23 cellular contexts compared by ENCODE assay signal in genomic region chr10:3954615-3955014, GRCh38.
A peak's percentile ranks its signal among the peaks of the same experiment; 100 is the strongest.
DNase-seq lines count a peak whose midpoint lies in the region; ATAC-seq and TF ChIP-seq lines count a peak whose summit lies in the region.
"Had no signal": no experiment of that assay in that cellular context is flagged by ENCODE, and none has a peak within 500 bp of the region (broad histone marks: within the 10 kb centered on the region; RNA-seq: fewer than 3 reads in every experiment).

No MANE protein-coding gene starts in this region.

- peaks cover 44% of the 10 kb centered on the region for H3K4me1 Mint-ChIP-seq in neural progenitor cell
- H3K4me1 Mint-ChIP-seq in MCF 10A (ENCODE audit: insufficient read depth, unreplicated experiment): no peaks in the 10 kb centered on the region
- H3K4me1 Mint-ChIP-seq: CD14-positive monocyte had no signal

- no peak overlapping the region for H3K4me2 ChIP-seq in neural progenitor cell

- H3K9me3 Mint-ChIP-seq in neural progenitor cell (peaks cover 3% of the 10 kb centered on the region), MCF 10A (ENCODE audit: unreplicated experiment) (no peaks in the 10 kb centered on the region)
- H3K9me3 Mint-ChIP-seq: CD14-positive monocyte had no signal

- no peaks in the 10 kb centered on the region for H3K9me3 ChIP-seq in neural progenitor cell (ENCODE audit: low read depth)
- H3K9me3 ChIP-seq: BE2C had no signal

- no peaks in the 10 kb centered on the region for H4K20me1 ChIP-seq in neural progenitor cell (ENCODE audit: low read depth)

- CTCF ChIA-PET in MCF 10A (lab: Yijun Ruan, JAX): no interaction called here

- DNase-seq in NCI-H1092 treated with DMSO at 0.1 percent for 48 hours (lab: John Stamatoyannopoulos, UW) (peak; percentile 27), NCI-H1092 (lab: John Stamatoyannopoulos, UW) (no peak), NCI-H146 (lab: John Stamatoyannopoulos, UW) (peak; percentile 55), left cardiac atrium (no peak), neural progenitor cell (ENCODE audit: low spot score) (no peak), MCF 10A (ENCODE audit: unreplicated experiment) (no peak), foreskin fibroblast (no peak)
- DNase-seq: 8988T; ACHN; BE2C; Calu3; GM23248; H7; NCI-H1105 treated with DMSO at 0.1 percent for 48 hours; NCI-H1694; NCI-H2171; NCI-H524; NK-92 treated with Interleukin-12 subunit alpha and Interleukin-12 subunit beta, amount 100 ng/mL, for 24 hours; PC-3; SHP77 had no signal

- H3K27me3 Mint-ChIP-seq in neural progenitor cell (ENCODE audit: insufficient read depth, low read depth) (peaks cover 6% of the 10 kb centered on the region), MCF 10A (ENCODE audit: insufficient read depth, unreplicated experiment) (no peaks in the 10 kb centered on the region)

- intact Hi-C loops in left cardiac atrium (cut with DNase I) (no loop called here), MCF 10A (cut with micrococcal nuclease) (no loop called here)

- H3K79me2 ChIP-seq in neural progenitor cell (ENCODE audit: low read depth): no peaks in the 10 kb centered on the region

- H3K36me3 ChIP-seq in neural progenitor cell: no peaks in the 10 kb centered on the region
- H3K36me3 ChIP-seq: BE2C had no signal

- H3K27me3 ChIP-seq in neural progenitor cell: no peaks in the 10 kb centered on the region
- H3K27me3 ChIP-seq: BE2C had no signal

- H3K4me3 Mint-ChIP-seq in neural progenitor cell: no peak overlapping the region
- no peak overlapping the region for H3K4me3 Mint-ChIP-seq in MCF 10A (ENCODE audit: unreplicated experiment)
- H3K4me3 Mint-ChIP-seq: CD14-positive monocyte had no signal

- peaks cover 21% of the 10 kb centered on the region for H3K4me1 ChIP-seq in neural progenitor cell
- H3K4me1 ChIP-seq: BE2C had no signal

- no peak overlapping the region for H3K4me3 ChIP-seq in neural progenitor cell
- H3K4me3 ChIP-seq in foreskin fibroblast (ENCODE audit: low read depth in 1 of 2, low read length in 2 of 2): no peak overlapping the region
- H3K4me3 ChIP-seq: GM23248 had no signal

- no peak overlapping the region for H3K9ac ChIP-seq in neural progenitor cell
- H3K9ac ChIP-seq: GM23248 had no signal

- peaks cover 20% of the 10 kb centered on the region for H3F3A ChIP-seq in neural progenitor cell (ENCODE audit: low read depth)

- no peak overlapping the region for H2AFZ ChIP-seq in neural progenitor cell (replicated peaks)
- H2AFZ ChIP-seq: GM23248 had no signal

- POLR2A ChIA-PET in MCF 10A (lab: Yijun Ruan, JAX): interaction anchor here (1.1 kb wide), 1 partner anchor 12 kb away, joined by 6 read pairs; no protein-coding TSS in a partner anchor

- no peak overlapping the region for H3K27ac ChIP-seq in neural progenitor cell
- H3K27ac ChIP-seq: GM23248, HL-60 had no signal

- no TSS peak for BruUV-seq in MCF 10A (replicated peaks; lab: Mats Ljungman, UMichigan)

- H3K36me3 Mint-ChIP-seq in neural progenitor cell (no peaks in the 10 kb centered on the region), MCF 10A (ENCODE audit: insufficient read depth, unreplicated experiment) (no peaks in the 10 kb centered on the region)
- H3K36me3 Mint-ChIP-seq: CD14-positive monocyte had no signal

- ATAC-seq in left cardiac atrium (peak; percentile 34 to 50), GM18868 (IDR thresholded peaks at IDR 0.05; ENCODE audit: unreplicated experiment) (no peak)
- ATAC-seq: PC-3 had no signal

- TF ChIP-seq CTCF in neural progenitor cell (IDR thresholded peaks at IDR 0.05) (no peak), MCF 10A (IDR thresholded peaks at IDR 0.05; ENCODE audit: unreplicated experiment) (no peak), foreskin fibroblast (IDR thresholded peaks at IDR 0.05; ENCODE audit: low read depth, low read length) (no peak)

- H3K27ac Mint-ChIP-seq in neural progenitor cell: peak overlapping the region; percentile 50
- no peak overlapping the region for H3K27ac Mint-ChIP-seq in MCF 10A (ENCODE audit: low read depth, unreplicated experiment)
- H3K27ac Mint-ChIP-seq: CD14-positive monocyte had no signal

Comparison
In these comparisons a context has a peak if more than half of its experiments do, and no peak if none do; other contexts are left out.
1. DNase-seq: peak in NCI-H1092 treated with DMSO at 0.1 percent for 48 hours (single experiment) and NCI-H146 (single experiment); none in NCI-H1092 (single experiment), left cardiac atrium (single experiment), neural progenitor cell (single experiment), MCF 10A (single experiment) and foreskin fibroblast (0 of 2).